Comparison of ENCODE assay signal across 21 cellular contexts in genomic region chr17:50778988-50779387, GRCh38. TPM values are rescaled to one million over a fixed set of nuclear protein-coding genes. Genes with fewer than 3 reads are reported as not detected.
DNase-seq lines count a peak whose midpoint lies in the region; ATAC-seq, FAIRE-seq and TF ChIP-seq lines count a peak whose summit lies in the region.
"Had no signal": no experiment of that assay in that cellular context is flagged by ENCODE, and none has a peak within 500 bp of the region (broad histone marks: within the 10 kb centered on the region; RNA-seq: fewer than 3 reads in every experiment).

No MANE protein-coding gene starts in this region.

- H3K27me3 ChIP-seq in K562 (ENCODE audit: control insufficient read depth in 2 of 2, insufficient read depth in 2 of 2, low read length in 2 of 2): no peaks in the 10 kb centered on the region
- peaks cover 0 to 3% of the 10 kb centered on the region in 2 experiments; a peak in 1 of 5 replicates for H3K27me3 ChIP-seq in HepG2 (ENCODE audit: control insufficient read depth in 1 of 2, insufficient read depth in 2 of 2, low read length in 2 of 2)

- no TSS peak for BruUV-seq in K562 (replicated peaks; lab: Mats Ljungman, UMichigan)
- no TSS peak for BruUV-seq in HepG2 (replicated peaks; lab: Mats Ljungman, UMichigan)

- TF ChIP-seq RAD21 in K562 (CRISPR knock-in tag; conservative IDR thresholded peaks at IDR 0.05 in 1 of 2, IDR thresholded peaks at IDR 0.05 in 1 of 2) (no peak), HepG2 (CRISPR knock-in tag; IDR thresholded peaks at IDR 0.05) (no peak)

- H3K36me3 ChIP-seq in HEK293 (ENCODE audit: control insufficient read depth in 2 of 2, insufficient read depth in 1 of 2, low read length in 2 of 2): no peaks in the 10 kb centered on the region
- no peaks in the 10 kb centered on the region for H3K36me3 ChIP-seq in K562 (ENCODE audit: control insufficient read depth, insufficient read depth, low read length)
- H3K36me3 ChIP-seq in HepG2 (replicated peaks in 1 of 2; ENCODE audit: control insufficient read depth in 1 of 2, insufficient read depth in 2 of 2, low read length in 2 of 2): no peaks in the 10 kb centered on the region
- H3K36me3 ChIP-seq in mucosa of descending colon (ENCODE audit: low read depth): no peaks in the 10 kb centered on the region

- H3K4me2 ChIP-seq in K562 (ENCODE audit: insufficient read depth, low read length): no peak overlapping the region
- no peak overlapping the region for H3K4me2 ChIP-seq in HepG2 (ENCODE audit: low read depth, low read length)
- H3K4me2 ChIP-seq: GM23338 had no signal

- TF ChIP-seq CTCF in HEK293 (tag by site-specific recombination; IDR thresholded peaks at IDR 0.05) (no peak), K562 (IDR thresholded peaks at IDR 0.05 in 2 of 3, conservative IDR thresholded peaks at IDR 0.05 in 1 of 3; ENCODE audit: insufficient read depth in 2 of 3, low read depth in 1 of 3, low read length in 3 of 3) (no peak), HepG2 (CRISPR knock-in tag; IDR thresholded peaks at IDR 0.05) (no peak), mucosa of descending colon (IDR thresholded peaks at IDR 0.05) (no peak)

- H2AFZ ChIP-seq in K562 (ENCODE audit: low read depth, low read length) (no peak overlapping the region), HepG2 (ENCODE audit: low read length) (no peak overlapping the region)

- TF ChIP-seq EP300 in K562 (IDR thresholded peaks at IDR 0.05; ENCODE audit: low read length) (no peak), HepG2 (IDR thresholded peaks at IDR 0.05; ENCODE audit: low read depth in 2 of 2, low read length in 2 of 2) (no peak), HepG2 (CRISPR knock-in tag; IDR thresholded peaks at IDR 0.05; ENCODE audit: borderline replicate concordance) (no peak)

- no peak for TF ChIP-seq POLR2A in K562 (conservative IDR thresholded peaks at IDR 0.05)
- no peak for TF ChIP-seq POLR2A in HepG2 (IDR thresholded peaks at IDR 0.05; ENCODE audit: insufficient read depth in 1 of 2, low read depth in 2 of 2, low read length in 2 of 2)

- ATAC-seq in K562: no peak
- ATAC-seq in HepG2: no peak
- ATAC-seq in mucosa of descending colon: no peak
- ATAC-seq: GM12878, GM23338, HCT116 had no signal

- POLR2A ChIA-PET in HEK293 (lab: Yijun Ruan, JAX) (interaction anchor here (1.5 kb wide), 1 partner anchor 87 kb away, joined by 5 read pairs; the partner anchor contains the start of gene TOB1), K562 (lab: Yijun Ruan, JAX) (interaction anchor here (0.6 to 1.8 kb wide), 4 partner anchors 8 to 60 kb away, joined by 3 to 8 read pairs (median 4); no protein-coding TSS in a partner anchor), HepG2 (lab: Yijun Ruan, JAX) (no interaction called here)

- H3K79me2 ChIP-seq in K562 (ENCODE audit: control insufficient read depth, insufficient read depth, low read length) (no peaks in the 10 kb centered on the region), HepG2 (ENCODE audit: insufficient read depth, low read length) (no peaks in the 10 kb centered on the region)

- H3K4me3 ChIP-seq in HEK293 (ENCODE audit: low read depth, low read length) (no peak overlapping the region), K562 (no peak overlapping the region), HepG2 (replicated peaks in 1 of 3; ENCODE audit: insufficient read depth in 1 of 3, low read depth in 2 of 3, low read length in 3 of 3) (no peak overlapping the region), mucosa of descending colon (no peak overlapping the region)
- H3K4me3 ChIP-seq: GM12878, GM23338 had no signal

- DNase-seq in K562 (ENCODE audit: extremely low read depth in 1 of 4, low spot score in 3 of 4) (no peak), HepG2 (ENCODE audit: low spot score) (no peak), NCI-H69 (lab: John Stamatoyannopoulos, UW) (no peak), mucosa of descending colon (no peak)
- no peak for DNase-seq in activated CD4-positive, alpha-beta T cell treated with anti-CD3 and anti-CD28 coated beads for 4 hours
- DNase-seq: C1 segment of cervical spinal cord; Caco-2; CD8-positive, alpha-beta T cell; DMS 273 treated with DMSO at 0.1 percent for 48 hours; EL; GDM1; H9; HFFc6 had no signal

- in situ Hi-C loops in K562 (cut with MboI) (no loop called here), HepG2 (cut with HindIII; ENCODE audit: extremely low pct_ligation_motif_present, low pct_unique_long_range_greater_than_20kb) (no loop called here)

- 30% methylated on average over 4 of the region's 4 CpGs for WGBS in K562 (ENCODE audit: insufficient coverage, low coverage, missing lambda C conversion rate)
- WGBS in HepG2 (ENCODE audit: low lambda C conversion rate): 29% methylated on average over 4 of the region's 4 CpGs

- no peak overlapping the region for H3K9ac ChIP-seq in K562 (ENCODE audit: insufficient read depth in 1 of 2, low read depth in 2 of 2, low read length in 2 of 2)
- no peak overlapping the region for H3K9ac ChIP-seq in HepG2 (ENCODE audit: insufficient read depth, low read depth, low read length)

- CTCF ChIA-PET in HEK293 (lab: Yijun Ruan, JAX) (interaction anchor here (0.7 to 3.1 kb wide), 5 partner anchors 10 to 229 kb away, joined by 3 to 26 read pairs (median 4); no protein-coding TSS in a partner anchor), K562 (lab: Yijun Ruan, JAX; ENCODE audit: low intra/inter-chr PET ratio) (no interaction called here), HepG2 (lab: Yijun Ruan, JAX; ENCODE audit: low intra/inter-chr PET ratio, low total read pairs) (no interaction called here)

- FAIRE-seq in K562 (lab: Jason Lieb, UNC) (no peak), HepG2 (lab: Jason Lieb, UNC) (no peak)
- FAIRE-seq: GM12878 had no signal

- H3K9me1 ChIP-seq in K562 (ENCODE audit: control insufficient read depth, insufficient read depth, low read length): no peaks in the 10 kb centered on the region

- H4K20me1 ChIP-seq in K562 (replicated peaks; ENCODE audit: control insufficient read depth, insufficient read depth, low read length) (no peaks in the 10 kb centered on the region), HepG2 (ENCODE audit: insufficient read depth, low read length) (no peaks in the 10 kb centered on the region)

- H3K27ac ChIP-seq in HEK293 (ENCODE audit: extremely low read depth, low read depth, low read length) (no peak overlapping the region), K562 (ENCODE audit: extremely low read depth, low read depth, low read length) (no peak overlapping the region), HepG2 (ENCODE audit: extremely low read length, insufficient read depth, low read length) (no peak overlapping the region)

- H3K4me1 ChIP-seq in HEK293 (ENCODE audit: control insufficient read depth, insufficient read depth, low read length): no peaks in the 10 kb centered on the region
- H3K4me1 ChIP-seq in K562 (replicated peaks in 1 of 2; ENCODE audit: control insufficient read depth in 2 of 2, insufficient read depth in 2 of 2, low read length in 2 of 2): peaks cover 0 to 4% of the 10 kb centered on the region in 2 experiments; a peak in 1 of 5 replicates
- no peaks in the 10 kb centered on the region for H3K4me1 ChIP-seq in HepG2 (ENCODE audit: insufficient read depth, low read length)
- H3K4me1 ChIP-seq in mucosa of descending colon (ENCODE audit: low read depth): no peaks in the 10 kb centered on the region
- H3K4me1 ChIP-seq: Caco-2 had no signal

- H3K9me3 ChIP-seq in HEK293 (ENCODE audit: control insufficient read depth, insufficient read depth, low read depth, low read length): no peaks in the 10 kb centered on the region
- H3K9me3 ChIP-seq in K562 (replicated peaks; ENCODE audit: control insufficient read depth, insufficient read depth, low read depth, low read length): no peaks in the 10 kb centered on the region
- H3K9me3 ChIP-seq in HepG2 (ENCODE audit: low read length): no peaks in the 10 kb centered on the region
- no peaks in the 10 kb centered on the region for H3K9me3 ChIP-seq in mucosa of descending colon
- H3K9me3 ChIP-seq: Caco-2 had no signal

- intact Hi-C loops in K562 (cut with micrococcal nuclease): no loop called here
- intact Hi-C loops in HepG2 (cut with micrococcal nuclease; ENCODE audit: unreplicated experiment): no loop called here
- intact Hi-C loops in mucosa of descending colon (cut with DNase I, micrococcal nuclease): no loop called here

RNA-seq across cellular contexts. Expression of gene ANKRD40CL, which starts 11.7 kb away (rescaled TPM):
- not detected in 2 replicates for total RNA-seq in K562 (2011; cell fraction: chromatin; rRNA removed; ENCODE audit: low replicate concordance)
- total RNA-seq in K562 (2011; cell fraction: nucleolus; rRNA removed): not detected in 2 replicates
- not detected in 2 replicates for total RNA-seq in K562 (2011; cell fraction: nucleoplasm; rRNA removed)
- total RNA-seq in K562 (2014; rRNA removed) (not detected in 2 replicates), K562 (2014; rRNA removed; fragmentation: Illumina TruSeq; extraction: Trizol) (not detected in 2 replicates), K562 (2015; rRNA removed; fragmentation: Illumina TruSeq; extraction: Trizol) (not detected in 2 replicates), K562 (2021) (not detected in 2 replicates), HepG2 (2016; rRNA removed; fragmentation: Illumina TruSeq; extraction: Trizol) (0.11 TPM in 1 of 2 replicates, not detected in the other), mucosa of descending colon (10 to 100 TPM; 32.2 to 96.7 (median 57.6) TPM)
- polyA plus RNA-seq in K562 (2011; rRNA removed) (not detected in 2 replicates), K562 (2014; fragmentation: Illumina TruSeq; extraction: Trizol) (not detected in 2 replicates), K562 (2014; fragmentation: Nextera tagmentation; extraction: Ambion mirVana) (not detected), K562 (2014; rRNA removed) (not detected in 2 replicates), HepG2 (2011; rRNA removed) (0.03 and 0.09 TPM in 2 replicates)
- not detected in 2 replicates for polyA plus RNA-seq in K562 (2011; cell fraction: cytosol; rRNA removed)
- polyA plus RNA-seq in K562 (2011; cell fraction: nucleus; rRNA removed): not detected in 2 replicates
- not detected in 2 replicates for polyA plus RNA-seq in K562 (2012)
- not detected in 2 replicates for polyA minus RNA-seq in K562 (2011; rRNA and poly(A)+ RNA removed)
- polyA minus RNA-seq in K562 (2011; cell fraction: cytosol; rRNA and poly(A)+ RNA removed): not detected in 2 replicates
- polyA minus RNA-seq in K562 (2011; cell fraction: nucleus; rRNA and poly(A)+ RNA removed): not detected in 2 replicates
- 0.35 TPM in 1 of 2 replicates, not detected in the other for total RNA-seq in HepG2 (2016; cell fraction: cytosol; rRNA removed; fragmentation: Illumina TruSeq; extraction: Trizol; ENCODE audit: low read depth)
- total RNA-seq in HepG2 (2016; cell fraction: insoluble cytoplasmic fraction; rRNA removed; fragmentation: Illumina TruSeq; extraction: Trizol): not detected in 2 replicates
- 0.52 TPM in 1 of 2 replicates, not detected in the other for total RNA-seq in HepG2 (2016; cell fraction: membrane; rRNA removed; fragmentation: Illumina TruSeq; extraction: Trizol)
- not detected in 2 replicates for total RNA-seq in HepG2 (2016; cell fraction: nucleus; rRNA removed; fragmentation: Illumina TruSeq; extraction: Trizol)
- polyA plus RNA-seq in HepG2 (2011; cell fraction: cytosol; rRNA removed): 0.05 TPM in 1 of 2 replicates, not detected in the other
- 0.03 TPM in 1 of 2 replicates, not detected in the other for polyA plus RNA-seq in HepG2 (2011; cell fraction: nucleus; rRNA removed)
- polyA plus RNA-seq in HepG2 (2012): 0.27 and 0.63 TPM in 2 replicates
- polyA plus RNA-seq in HepG2 (2016; cell fraction: cytosol; fragmentation: Illumina TruSeq; extraction: Trizol; ENCODE audit: low read depth): not detected in 2 replicates
- polyA plus RNA-seq in HepG2 (2016; cell fraction: insoluble cytoplasmic fraction; fragmentation: Illumina TruSeq; extraction: Trizol; ENCODE audit: low read depth): not detected in 2 replicates
- 0.27 TPM in 1 of 2 replicates, not detected in the other for polyA plus RNA-seq in HepG2 (2016; cell fraction: membrane; fragmentation: Illumina TruSeq; extraction: Trizol; ENCODE audit: low read depth)
- not detected in 2 replicates for polyA plus RNA-seq in HepG2 (2016; cell fraction: nucleus; fragmentation: Illumina TruSeq; extraction: Trizol; ENCODE audit: insufficient read depth, low read depth)
- polyA minus RNA-seq in HepG2 (2011; rRNA and poly(A)+ RNA removed; ENCODE audit: low replicate concordance): not detected in 2 replicates
- not detected in 2 replicates for polyA minus RNA-seq in HepG2 (2011; cell fraction: cytosol; rRNA and poly(A)+ RNA removed)
- 0.26 TPM in 1 of 2 replicates, not detected in the other for polyA minus RNA-seq in HepG2 (2011; cell fraction: nucleus; rRNA and poly(A)+ RNA removed)
- total RNA-seq: A172; A673; CD8-positive, alpha-beta T cell; GM12878; GM23338; H4; H9; HFFc6 had no signal
- polyA plus RNA-seq: BJ, GM12878, GM23338 had no signal

RNA-seq across cellular contexts. Expression of gene WFIKKN2, which starts 56.4 kb away (rescaled TPM):
- not detected in 2 replicates for total RNA-seq in K562 (2011; cell fraction: chromatin; rRNA removed; ENCODE audit: low replicate concordance)
- not detected in 2 replicates for total RNA-seq in K562 (2011; cell fraction: nucleolus; rRNA removed)
- not detected in 2 replicates for total RNA-seq in K562 (2011; cell fraction: nucleoplasm; rRNA removed)
- total RNA-seq in K562 (2014; rRNA removed) (not detected in 2 replicates), K562 (2014; rRNA removed; fragmentation: Illumina TruSeq; extraction: Trizol) (not detected in 2 replicates), K562 (2015; rRNA removed; fragmentation: Illumina TruSeq; extraction: Trizol) (not detected in 2 replicates), K562 (2021) (0.07 TPM in 1 of 2 replicates, not detected in the other), HepG2 (2016; rRNA removed; fragmentation: Illumina TruSeq; extraction: Trizol) (not detected in 2 replicates), mucosa of descending colon (under 1 TPM; 0.07 to 0.76 (median 0.17) TPM)
- polyA plus RNA-seq in K562 (2011; rRNA removed) (not detected in 2 replicates), K562 (2014; fragmentation: Illumina TruSeq; extraction: Trizol) (not detected in 2 replicates), K562 (2014; fragmentation: Nextera tagmentation; extraction: Ambion mirVana) (not detected), K562 (2014; rRNA removed) (not detected in 2 replicates), HepG2 (2011; rRNA removed) (not detected in 2 replicates)
- polyA plus RNA-seq in K562 (2011; cell fraction: cytosol; rRNA removed): not detected in 2 replicates
- 0.04 TPM in 1 of 2 replicates, not detected in the other for polyA plus RNA-seq in K562 (2011; cell fraction: nucleus; rRNA removed)
- 0.01 and 0.03 TPM in 2 replicates for polyA plus RNA-seq in K562 (2012)
- polyA minus RNA-seq in K562 (2011; rRNA and poly(A)+ RNA removed): not detected in 2 replicates
- not detected in 2 replicates for polyA minus RNA-seq in K562 (2011; cell fraction: cytosol; rRNA and poly(A)+ RNA removed)
- polyA minus RNA-seq in K562 (2011; cell fraction: nucleus; rRNA and poly(A)+ RNA removed): not detected in 2 replicates
- total RNA-seq in HepG2 (2016; cell fraction: cytosol; rRNA removed; fragmentation: Illumina TruSeq; extraction: Trizol; ENCODE audit: low read depth): not detected in 2 replicates
- total RNA-seq in HepG2 (2016; cell fraction: insoluble cytoplasmic fraction; rRNA removed; fragmentation: Illumina TruSeq; extraction: Trizol): 0.02 TPM in 1 of 2 replicates, not detected in the other
- not detected in 2 replicates for total RNA-seq in HepG2 (2016; cell fraction: membrane; rRNA removed; fragmentation: Illumina TruSeq; extraction: Trizol)
- total RNA-seq in HepG2 (2016; cell fraction: nucleus; rRNA removed; fragmentation: Illumina TruSeq; extraction: Trizol): not detected in 2 replicates
- 0.01 TPM in 2 replicates for polyA plus RNA-seq in HepG2 (2011; cell fraction: cytosol; rRNA removed)
- 0.06 TPM in 1 of 2 replicates, not detected in the other for polyA plus RNA-seq in HepG2 (2011; cell fraction: nucleus; rRNA removed)
- not detected in 2 replicates for polyA plus RNA-seq in HepG2 (2012)
- not detected in 2 replicates for polyA plus RNA-seq in HepG2 (2016; cell fraction: cytosol; fragmentation: Illumina TruSeq; extraction: Trizol; ENCODE audit: low read depth)
- not detected in 2 replicates for polyA plus RNA-seq in HepG2 (2016; cell fraction: insoluble cytoplasmic fraction; fragmentation: Illumina TruSeq; extraction: Trizol; ENCODE audit: low read depth)
- not detected in 2 replicates for polyA plus RNA-seq in HepG2 (2016; cell fraction: membrane; fragmentation: Illumina TruSeq; extraction: Trizol; ENCODE audit: low read depth)
- 0.12 TPM in 1 of 2 replicates, not detected in the other for polyA plus RNA-seq in HepG2 (2016; cell fraction: nucleus; fragmentation: Illumina TruSeq; extraction: Trizol; ENCODE audit: insufficient read depth, low read depth)
- not detected in 2 replicates for polyA minus RNA-seq in HepG2 (2011; rRNA and poly(A)+ RNA removed; ENCODE audit: low replicate concordance)
- polyA minus RNA-seq in HepG2 (2011; cell fraction: cytosol; rRNA and poly(A)+ RNA removed): not detected in 2 replicates
- polyA minus RNA-seq in HepG2 (2011; cell fraction: nucleus; rRNA and poly(A)+ RNA removed): not detected in 2 replicates
- total RNA-seq: A172; A673; Caco-2; CD8-positive, alpha-beta T cell; GM23338; H4 had no signal
- polyA plus RNA-seq: BJ, GM12878, GM23338 had no signal

RNA-seq across cellular contexts. Expression of gene LUC7L3, which starts 59.6 kb away (rescaled TPM):
- total RNA-seq in K562 (2011; cell fraction: chromatin; rRNA removed; ENCODE audit: low replicate concordance): 92.6 and 423 TPM in 2 replicates
- 72.9 and 85.9 TPM in 2 replicates for total RNA-seq in K562 (2011; cell fraction: nucleolus; rRNA removed)
- total RNA-seq in K562 (2011; cell fraction: nucleoplasm; rRNA removed): 129 and 178 TPM in 2 replicates
- total RNA-seq in K562 (2014; rRNA removed) (86.0 and 109 TPM in 2 replicates), K562 (2014; rRNA removed; fragmentation: Illumina TruSeq; extraction: Trizol) (108 and 126 TPM in 2 replicates), K562 (2015; rRNA removed; fragmentation: Illumina TruSeq; extraction: Trizol) (116 and 127 TPM in 2 replicates), K562 (2021) (120 and 134 TPM in 2 replicates), HepG2 (2016; rRNA removed; fragmentation: Illumina TruSeq; extraction: Trizol) (60.2 and 108 TPM in 2 replicates), mucosa of descending colon (100 to 1,000 TPM in 2 of 3 donors, 10 to 100 TPM in 1; 91.0 to 122 (median 114) TPM)
- polyA plus RNA-seq in K562 (2011; rRNA removed) (171 and 189 TPM in 2 replicates), K562 (2014; fragmentation: Illumina TruSeq; extraction: Trizol) (176 and 206 TPM in 2 replicates), K562 (2014; fragmentation: Nextera tagmentation; extraction: Ambion mirVana) (10 to 100 TPM; 80.8 to 97.7 TPM), K562 (2014; rRNA removed) (207 and 284 TPM in 2 replicates), HepG2 (2011; rRNA removed) (95.9 and 120 TPM in 2 replicates)
- polyA plus RNA-seq in K562 (2011; cell fraction: cytosol; rRNA removed): 61.7 and 71.2 TPM in 2 replicates
- 529 and 662 TPM in 2 replicates for polyA plus RNA-seq in K562 (2011; cell fraction: nucleus; rRNA removed)
- polyA plus RNA-seq in K562 (2012): 127 TPM in 2 replicates
- polyA minus RNA-seq in K562 (2011; rRNA and poly(A)+ RNA removed): 41.1 and 55.4 TPM in 2 replicates
- 18.6 and 19.8 TPM in 2 replicates for polyA minus RNA-seq in K562 (2011; cell fraction: cytosol; rRNA and poly(A)+ RNA removed)
- polyA minus RNA-seq in K562 (2011; cell fraction: nucleus; rRNA and poly(A)+ RNA removed): 160 and 256 TPM in 2 replicates
- 18.8 and 26.1 TPM in 2 replicates for total RNA-seq in HepG2 (2016; cell fraction: cytosol; rRNA removed; fragmentation: Illumina TruSeq; extraction: Trizol; ENCODE audit: low read depth)
- 62.5 and 109 TPM in 2 replicates for total RNA-seq in HepG2 (2016; cell fraction: insoluble cytoplasmic fraction; rRNA removed; fragmentation: Illumina TruSeq; extraction: Trizol)
- total RNA-seq in HepG2 (2016; cell fraction: membrane; rRNA removed; fragmentation: Illumina TruSeq; extraction: Trizol): 14.5 and 18.9 TPM in 2 replicates
- total RNA-seq in HepG2 (2016; cell fraction: nucleus; rRNA removed; fragmentation: Illumina TruSeq; extraction: Trizol): 195 TPM in 2 replicates
- 30.0 and 34.7 TPM in 2 replicates for polyA plus RNA-seq in HepG2 (2011; cell fraction: cytosol; rRNA removed)
- polyA plus RNA-seq in HepG2 (2011; cell fraction: nucleus; rRNA removed): 415 and 478 TPM in 2 replicates
- polyA plus RNA-seq in HepG2 (2012): 194 and 235 TPM in 2 replicates
- 7.1 and 8.6 TPM in 2 replicates for polyA plus RNA-seq in HepG2 (2016; cell fraction: cytosol; fragmentation: Illumina TruSeq; extraction: Trizol; ENCODE audit: low read depth)
- 136 and 147 TPM in 2 replicates for polyA plus RNA-seq in HepG2 (2016; cell fraction: insoluble cytoplasmic fraction; fragmentation: Illumina TruSeq; extraction: Trizol; ENCODE audit: low read depth)
- polyA plus RNA-seq in HepG2 (2016; cell fraction: membrane; fragmentation: Illumina TruSeq; extraction: Trizol; ENCODE audit: low read depth): 13.0 and 18.1 TPM in 2 replicates
- 530 TPM in 2 replicates for polyA plus RNA-seq in HepG2 (2016; cell fraction: nucleus; fragmentation: Illumina TruSeq; extraction: Trizol; ENCODE audit: insufficient read depth, low read depth)
- polyA minus RNA-seq in HepG2 (2011; rRNA and poly(A)+ RNA removed; ENCODE audit: low replicate concordance): 33.0 and 52.4 TPM in 2 replicates
- 14.1 and 14.4 TPM in 2 replicates for polyA minus RNA-seq in HepG2 (2011; cell fraction: cytosol; rRNA and poly(A)+ RNA removed)
- polyA minus RNA-seq in HepG2 (2011; cell fraction: nucleus; rRNA and poly(A)+ RNA removed): 321 and 363 TPM in 2 replicates

Comparison
In these comparisons a context has a peak if more than half of its experiments do, and no peak if none do; other contexts are left out.
1. RNA of gene ANKRD40CL, which starts 11.7 kb away (total RNA-seq): 32.2 to 96.7 TPM in mucosa of descending colon; 0.11 to 0.52 TPM in HepG2 and not detected in K562; every median in the first group is over 10 times any median in the second.